ENCODE assay signal across 17 cellular contexts in genomic region chr6:74607468-74607867, GRCh38.
"Had no signal": no experiment of that assay in that cellular context is flagged by ENCODE, and none has a peak within 500 bp of the region (broad histone marks: within the 10 kb centered on the region; RNA-seq: fewer than 3 reads in every experiment).

No MANE protein-coding gene starts in this region.

- H3K9ac ChIP-seq: neural progenitor cell had no signal

- FAIRE-seq: islet of Langerhans, pancreas, TTC549 had no signal

- H3K4me1 Mint-ChIP-seq: naive B cell had no signal

- H3K36me3 ChIP-seq: adrenal gland, cardiac muscle cell, neural progenitor cell, pancreas, transverse colon, vagina had no signal

- H3K27ac Mint-ChIP-seq: activated naive CD4-positive, alpha-beta T cell treated with anti-CD3 and anti-CD28 coated beads, Interleukin-2, amount 50 U/mL, for 72 hours; effector memory CD8-positive, alpha-beta T cell; naive B cell; neural progenitor cell; T-helper 2 cell treated with Interferon-gamma antibody and Interleukin-4, amounts not matched to agents 5 μg/mL and 100 μg/mL, for 36 hours had no signal

- DNase-seq: activated CD4-positive, alpha-beta T cell treated with anti-CD3 and anti-CD28 coated beads, Interleukin-2, amount 50 U/mL, for 4 hours; activated gamma-delta T cell; adrenal gland; effector memory CD8-positive, alpha-beta T cell; hippocampal formation; naive B cell; pancreas; stimulated activated CD4-positive, alpha-beta T cell treated with anti-CD3 and anti-CD28 coated beads, Interleukin-2, amount 100 ng/mL, for 24 hours; stimulated activated naive CD8-positive, alpha-beta T cell treated with anti-CD3 and anti-CD28 coated beads, Interleukin-15, Interleukin-2, amounts not matched to agents 100 U/mL and 50 U/mL, for 24 hours; transverse colon had no signal

- H3K4me1 ChIP-seq: adrenal gland, pancreas, vagina had no signal

- H3K36me3 Mint-ChIP-seq: activated naive CD4-positive, alpha-beta T cell treated with anti-CD3 and anti-CD28 coated beads, Interleukin-2, amount 50 U/mL, for 72 hours; naive B cell; neural progenitor cell had no signal

- H2AFZ ChIP-seq: neural progenitor cell had no signal

- H3K4me2 ChIP-seq: neural progenitor cell had no signal

- ATAC-seq: activated naive CD4-positive, alpha-beta T cell treated with anti-CD3 and anti-CD28 coated beads, Interleukin-2, amount 50 U/mL, for 72 hours; effector memory CD8-positive, alpha-beta T cell; stimulated activated naive CD8-positive, alpha-beta T cell treated with anti-CD3 and anti-CD28 coated beads, Interleukin-15, Interleukin-2, amounts not matched to agents 100 U/mL and 50 U/mL, for 24 hours had no signal

- H3K9me3 ChIP-seq: adrenal gland, pancreas, transverse colon, vagina had no signal

- H3K4me3 Mint-ChIP-seq: effector memory CD8-positive, alpha-beta T cell; naive B cell; neural progenitor cell; T-helper 2 cell treated with Interferon-gamma antibody and Interleukin-4, amounts not matched to agents 5 μg/mL and 100 μg/mL, for 36 hours had no signal

- H3K27me3 ChIP-seq: adrenal gland, cardiac muscle cell, neural progenitor cell, pancreas, transverse colon, vagina had no signal

- H3K27ac ChIP-seq: cardiac muscle cell, neural progenitor cell, pancreas, vagina had no signal

- H3K27me3 Mint-ChIP-seq: effector memory CD8-positive, alpha-beta T cell; naive B cell had no signal

- H3K4me3 ChIP-seq: adrenal gland, cardiac muscle cell, neural progenitor cell, pancreas, transverse colon, vagina had no signal

- H3K9me3 Mint-ChIP-seq: activated naive CD4-positive, alpha-beta T cell treated with anti-CD3 and anti-CD28 coated beads, Interleukin-2, amount 50 U/mL, for 72 hours; effector memory CD8-positive, alpha-beta T cell; neural progenitor cell; T-helper 2 cell treated with Interferon-gamma antibody and Interleukin-4, amounts not matched to agents 5 μg/mL and 100 μg/mL, for 36 hours had no signal
